ENCODE assay signal across 36 cellular contexts in the genomic region with DNA sequence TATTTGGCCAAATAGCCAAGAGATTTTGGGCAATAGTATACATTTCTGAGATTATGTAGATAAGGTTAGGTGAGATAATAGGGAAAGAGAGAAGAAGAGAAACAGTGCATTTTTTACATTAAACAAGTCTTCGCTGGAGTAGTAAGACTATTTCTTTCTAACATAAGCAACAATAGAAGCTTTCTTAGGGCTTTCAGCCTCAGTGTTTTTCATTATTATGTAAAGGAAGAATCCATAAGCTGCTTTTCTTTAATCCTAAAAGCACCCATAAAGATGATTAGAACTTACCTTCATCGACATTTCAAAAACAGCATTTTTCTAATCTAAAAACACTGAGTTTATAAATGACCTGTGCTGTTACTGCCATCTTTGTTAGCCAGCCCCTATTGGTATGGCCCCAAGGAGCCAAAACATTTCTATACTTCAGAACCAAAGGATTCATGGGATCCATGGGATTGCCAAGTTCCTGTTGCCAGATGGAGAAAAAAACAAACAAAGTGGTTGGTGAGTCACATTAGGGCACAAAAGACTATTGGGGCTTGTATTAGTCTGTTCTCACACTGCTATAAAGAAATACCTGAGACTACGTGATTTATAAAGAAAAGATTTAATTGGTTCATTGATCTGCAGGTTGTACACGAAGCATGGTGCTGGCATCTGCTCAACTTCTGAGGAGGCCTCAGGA.
A peak's percentile ranks its signal among the peaks of the same experiment; 100 is the strongest.
DNase-seq lines count a peak whose midpoint lies in the region; ATAC-seq, FAIRE-seq and TF ChIP-seq lines count a peak whose summit lies in the region.
"Had no signal": no experiment of that assay in that cellular context is flagged by ENCODE, and none has a peak within 500 bp of the region (broad histone marks: within the 10 kb centered on the region; RNA-seq: fewer than 3 reads in every experiment).

No MANE protein-coding gene starts in this region.

- no peaks in the 10 kb centered on the region for H3K9me2 ChIP-seq in GM23248 (ENCODE audit: insufficient read depth)

- H3K79me2 ChIP-seq in GM23248 (ENCODE audit: insufficient read depth) (no peaks in the 10 kb centered on the region), keratinocyte (ENCODE audit: control insufficient read depth, insufficient read depth, low read length) (no peaks in the 10 kb centered on the region)

- no peak overlapping the region for H2AFZ ChIP-seq in GM23248
- H2AFZ ChIP-seq in keratinocyte (ENCODE audit: control insufficient read depth, low read length): no peak overlapping the region

- H3K27ac ChIP-seq in GM23248 (no peak overlapping the region), keratinocyte (ENCODE audit: control insufficient read depth, insufficient read depth, low read length) (no peak overlapping the region), esophagus squamous epithelium (no peak overlapping the region), dorsolateral prefrontal cortex (no peak overlapping the region)
- H3K27ac ChIP-seq: adrenal gland, C4-2B, heart left ventricle, pancreas, stomach, thyroid gland, vagina had no signal

- H3F3A ChIP-seq in GM23248 (ENCODE audit: insufficient read depth): no peaks in the 10 kb centered on the region

- WGBS in GM23248 (ENCODE audit: low coverage in 1 of 2, low lambda C conversion rate in 2 of 2, missing lambda C conversion rate in 2 of 2), 2 experiments: 70 to 75% methylated on average over 4 of the region's 4 CpGs
- 52 to 58% methylated on average over 4 of the region's 4 CpGs for WGBS in esophagus squamous epithelium, 2 donors

- no peaks in the 10 kb centered on the region for H3K9me1 ChIP-seq in keratinocyte (ENCODE audit: control insufficient read depth, extremely low read depth, insufficient read depth, low read length)

- no peak for TF ChIP-seq POLR2A in esophagus squamous epithelium (IDR thresholded peaks at IDR 0.05)

- TF ChIP-seq CTCF in astrocyte of the spinal cord (IDR thresholded peaks at IDR 0.05; ENCODE audit: low read depth, low read length) (no peak), keratinocyte (optimal IDR thresholded peaks at IDR 0.05 in 1 of 3, IDR thresholded peaks at IDR 0.05 in 1 of 3, conservative IDR thresholded peaks at IDR 0.05 in 1 of 3; ENCODE audit: extremely low read depth in 1 of 3, insufficient read depth in 2 of 3, low read length in 3 of 3) (no peak), esophagus squamous epithelium (IDR thresholded peaks at IDR 0.05) (no peak), dorsolateral prefrontal cortex (IDR thresholded peaks at IDR 0.05 in 54 of 56, conservative IDR thresholded peaks at IDR 0.05 in 2 of 56; ENCODE audit: low read depth in 1 of 56, partially characterized antibody in 56 of 56) (no peak), GM13977 (IDR thresholded peaks at IDR 0.05; ENCODE audit: extremely low read depth, insufficient read depth, missing control alignments) (no peak)

- H3K36me3 ChIP-seq in GM23248 (ENCODE audit: low read depth): no peaks in the 10 kb centered on the region
- no peaks in the 10 kb centered on the region for H3K36me3 ChIP-seq in MG63
- H3K36me3 ChIP-seq in keratinocyte (ENCODE audit: control insufficient read depth in 2 of 2, extremely low read depth in 1 of 2, insufficient read depth in 2 of 2, low read length in 2 of 2): no peaks in the 10 kb centered on the region
- H3K36me3 ChIP-seq in esophagus squamous epithelium: no peaks in the 10 kb centered on the region
- H3K36me3 ChIP-seq: adrenal gland, heart left ventricle, pancreas, stomach, thyroid gland, vagina had no signal

- H3K4me2 ChIP-seq in GM23248 (ENCODE audit: unreplicated experiment): no peak overlapping the region
- no peak overlapping the region for H3K4me2 ChIP-seq in keratinocyte (ENCODE audit: control insufficient read depth, extremely low read depth, insufficient read depth, low read depth, low read length)
- H3K4me2 ChIP-seq: smooth muscle cell had no signal

- H3K4me1 ChIP-seq in GM23248 (ENCODE audit: insufficient read depth) (no peaks in the 10 kb centered on the region), keratinocyte (ENCODE audit: control insufficient read depth, extremely low read depth, insufficient read depth, low read length) (no peaks in the 10 kb centered on the region), esophagus squamous epithelium (no peaks in the 10 kb centered on the region)
- H3K4me1 ChIP-seq: adrenal gland, heart left ventricle, pancreas, stomach, thyroid gland, vagina had no signal

- H3K4me3 ChIP-seq in GM23248 (no peak overlapping the region), MG63 (no peak overlapping the region), astrocyte of the spinal cord (ENCODE audit: low read depth, low read length) (no peak overlapping the region), keratinocyte (ENCODE audit: control insufficient read depth in 2 of 3, extremely low read depth in 1 of 3, insufficient read depth in 2 of 3, low read depth in 1 of 3, low read length in 3 of 3) (no peak overlapping the region), esophagus squamous epithelium (no peak overlapping the region), dorsolateral prefrontal cortex (no peak overlapping the region)
- H3K4me3 ChIP-seq: adrenal gland, heart left ventricle, pancreas, smooth muscle cell, stomach, thyroid gland, vagina had no signal

- no peaks in the 10 kb centered on the region for H3K9me3 ChIP-seq in GM23248 (ENCODE audit: low read depth)
- peaks cover 2% of the 10 kb centered on the region; the same call in 1 of the 2 replicates for H3K9me3 ChIP-seq in MG63
- H3K9me3 ChIP-seq in keratinocyte (ENCODE audit: control insufficient read depth, low read depth, low read length): no peaks in the 10 kb centered on the region
- H3K9me3 ChIP-seq in esophagus squamous epithelium: no peaks in the 10 kb centered on the region
- H3K9me3 ChIP-seq: adrenal gland, heart left ventricle, pancreas, stomach, thyroid gland, vagina had no signal

- dilution Hi-C loops in keratinocyte (cut with MboI; ENCODE audit: extremely low pct_ligation_motif_present, low sequenced_read_pairs): no loop called here

- in situ Hi-C loops in GM23248 (cut with MboI) (no loop called here), astrocyte of the spinal cord (cut with HindIII; ENCODE audit: low sequenced_read_pairs) (no loop called here), GM13977 (cut with MboI; ENCODE audit: low pct_unique_long_range_greater_than_20kb, low sequenced_read_pairs, unreplicated experiment) (no loop called here)

- H3K27me3 ChIP-seq in GM23248 (replicated peaks; ENCODE audit: insufficient read depth) (no peaks in the 10 kb centered on the region; the same call in 1 of the 2 replicates), MG63 (no peaks in the 10 kb centered on the region), keratinocyte (ENCODE audit: control insufficient read depth, extremely low read depth, insufficient read depth, low read length) (no peaks in the 10 kb centered on the region), esophagus squamous epithelium (peaks cover 0 to 4% (median 0%) of the 10 kb centered on the region in 4 donors), dorsolateral prefrontal cortex (no peaks in the 10 kb centered on the region)
- H3K27me3 ChIP-seq: adrenal gland, heart left ventricle, pancreas, stomach, thyroid gland, vagina had no signal

- H4K20me1 ChIP-seq in GM23248 (ENCODE audit: insufficient read depth): no peaks in the 10 kb centered on the region
- no peaks in the 10 kb centered on the region for H4K20me1 ChIP-seq in keratinocyte (ENCODE audit: control insufficient read depth, extremely low read depth, insufficient read depth, low read length)

- ATAC-seq in HG03439 (IDR thresholded peaks at IDR 0.05; ENCODE audit: unreplicated experiment): no peak
- ATAC-seq: heart left ventricle, HepG2, pancreas, T-cell had no signal

- no peak overlapping the region for H3K9ac ChIP-seq in GM23248
- no peak overlapping the region for H3K9ac ChIP-seq in keratinocyte (ENCODE audit: control insufficient read depth, extremely low read depth, insufficient read depth, low read length)

- intact Hi-C loops in esophagus squamous epithelium (cut with DNase I): no loop called here
- intact Hi-C loops in dorsolateral prefrontal cortex (cut with DNase I): no loop called here

- FAIRE-seq in keratinocyte (lab: Jason Lieb, UNC): peak; percentile 64
- FAIRE-seq: endometrium, GM19239, HepG2, pancreas, RCC 7860 had no signal

- peak; percentile 37 for DNase-seq in GM23248
- peak; percentile 37 for DNase-seq in MG63
- DNase-seq in astrocyte of the spinal cord (ENCODE audit: low read depth, low spot score): peak; percentile 57
- no peak for DNase-seq in keratinocyte (ENCODE audit: low read depth, low spot score)
- no peak for DNase-seq in esophagus squamous epithelium (lab: John Stamatoyannopoulos, UW)
- DNase-seq in dorsolateral prefrontal cortex: no peak
- no peak for DNase-seq in GM13977 (ENCODE audit: low spot score)
- DNase-seq: activated CD4-positive, alpha-beta memory T cell treated with anti-CD3 and anti-CD28 coated beads for 36 hours; activated CD4-positive, CD25-positive, alpha-beta regulatory T cell treated with anti-CD3 and anti-CD28 coated beads, Interleukin-2, amount 50 U/mL, for 72 hours; activated CD8-positive, alpha-beta memory T cell treated with anti-CD3 and anti-CD28 coated beads, Interleukin-2, amount 50 U/mL, for 4 hours; activated naive CD4-positive, alpha-beta T cell treated with anti-CD3 and anti-CD28 coated beads for 36 hours; adrenal gland; caudate nucleus; dermis blood vessel endothelial cell; DMS 273 treated with DMSO at 0.1 percent for 48 hours; GDM1; heart left ventricle; Kasumi-1; kidney glomerular epithelial cell; NCI-H1048; NCI-H187 treated with DMSO at 0.1 percent for 48 hours; NCI-H2171 treated with DMSO at 0.1 percent for 48 hours; NCI-H524 treated with DMSO at 0.1 percent for 48 hours; pancreas; stimulated activated CD4-positive, alpha-beta T cell treated with anti-CD3 and anti-CD28 coated beads, Interleukin-2, amount 100 ng/mL, for 24 hours; stomach; T-cell; thyroid gland had no signal

Comparison
In these comparisons a context has a peak if more than half of its experiments do, and no peak if none do; other contexts are left out.
1. DNase-seq: peak in GM23248 (single experiment), MG63 (single experiment) and astrocyte of the spinal cord (single experiment); none in keratinocyte (single experiment), esophagus squamous epithelium (single experiment), dorsolateral prefrontal cortex (0 of 10) and GM13977 (single experiment).